18 cellular contexts compared by ENCODE assay signal in the genomic region with DNA sequence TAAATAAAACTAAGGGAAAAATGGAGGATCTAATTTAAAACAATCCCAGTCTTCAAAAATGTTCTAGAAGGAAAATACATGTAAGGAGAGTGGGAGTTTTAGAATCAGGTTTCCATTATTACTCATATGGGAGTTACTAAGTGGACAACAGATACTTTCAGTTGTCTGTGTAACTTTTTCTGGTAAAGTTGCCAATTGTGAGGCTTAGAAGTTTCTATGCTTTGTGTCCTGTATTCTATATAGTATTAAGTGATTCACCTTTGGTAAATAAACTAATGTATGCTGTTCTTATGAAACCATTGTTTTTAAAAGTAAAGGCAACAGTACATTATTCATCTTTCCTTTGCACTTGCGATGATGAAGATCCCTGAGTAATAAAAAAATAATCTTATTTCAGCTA.
DNase-seq lines count a peak whose midpoint lies in the region; ATAC-seq, FAIRE-seq and TF ChIP-seq lines count a peak whose summit lies in the region.
"Had no signal": no experiment of that assay in that cellular context is flagged by ENCODE, and none has a peak within 500 bp of the region (broad histone marks: within the 10 kb centered on the region; RNA-seq: fewer than 3 reads in every experiment).

No MANE protein-coding gene starts in this region.

- peaks cover 14% of the 10 kb centered on the region for H3K4me1 ChIP-seq in RWPE2 (ENCODE audit: insufficient read depth, poor library complexity, severe bottlenecking)
- no peaks in the 10 kb centered on the region for H3K4me1 ChIP-seq in foreskin keratinocyte
- no peaks in the 10 kb centered on the region for H3K4me1 ChIP-seq in HAP-1
- H3K4me1 ChIP-seq: Caco-2 had no signal

- H3K36me3 ChIP-seq in RWPE2 (ENCODE audit: low read depth) = no peaks in the 10 kb centered on the region
- no peaks in the 10 kb centered on the region for H3K36me3 ChIP-seq in bronchial epithelial cell (ENCODE audit: control insufficient read depth, insufficient read depth, low read length)
- H3K36me3 ChIP-seq in HAP-1 (replicated peaks) = no peaks in the 10 kb centered on the region

- ATAC-seq in RWPE2 (ENCODE audit: low read depth) (peak; percentile 97), esophagus mucosa (peak; percentile 80), foreskin keratinocyte (peak; percentile 34), GM18868 (IDR thresholded peaks at IDR 0.05; ENCODE audit: unreplicated experiment) (no peak)

- H3K27ac ChIP-seq in RWPE2 (ENCODE audit: poor library complexity, severe bottlenecking) = peak overlapping the region; percentile 41
- H3K27ac ChIP-seq in foreskin keratinocyte = no peak overlapping the region
- H3K27ac ChIP-seq: C4-2B had no signal

- no peak overlapping the region for H3K4me3 ChIP-seq in RWPE2 (ENCODE audit: severe bottlenecking)
- no peak overlapping the region for H3K4me3 ChIP-seq in bronchial epithelial cell (ENCODE audit: low read depth, low read length)
- no peak overlapping the region for H3K4me3 ChIP-seq in HAP-1

- no peak for DNase-seq in RWPE2 (ENCODE audit: low spot score)
- DNase-seq in bronchial epithelial cell (ENCODE audit: low read depth) = peak; percentile 96
- DNase-seq in foreskin keratinocyte = no peak
- DNase-seq in ecto neural progenitor cell (ENCODE audit: low spot score) = no peak
- DNase-seq in HAP-1 (ENCODE audit: low spot score in 2 of 2) = no peak
- no peak for DNase-seq in hypothalamus (lab: John Stamatoyannopoulos, UW)
- DNase-seq: AML-193; Caco-2; CD4-positive, alpha-beta T cell; GOT3; H7 had no signal

- in situ Hi-C loops in HAP-1 (cut with MboI; ENCODE audit: low sequenced_read_pairs) = no loop called here

- H3K27me3 ChIP-seq in RWPE2 (ENCODE audit: insufficient read depth, poor library complexity, severe bottlenecking) (no peaks in the 10 kb centered on the region), bronchial epithelial cell (ENCODE audit: control insufficient read depth, insufficient read depth, low read length) (no peaks in the 10 kb centered on the region), foreskin keratinocyte (no peaks in the 10 kb centered on the region), HAP-1 (ENCODE audit: low read depth) (no peaks in the 10 kb centered on the region)

- TF ChIP-seq CTCF in RWPE2 (IDR thresholded peaks at IDR 0.05; ENCODE audit: poor library complexity, severe bottlenecking) = no peak
- TF ChIP-seq CTCF in bronchial epithelial cell (IDR thresholded peaks at IDR 0.05; ENCODE audit: insufficient read depth, low read length, severe bottlenecking) = no peak
- TF ChIP-seq CTCF in foreskin keratinocyte (conservative IDR thresholded peaks at IDR 0.05) = no peak

- no peak for FAIRE-seq in bronchial epithelial cell (lab: Jason Lieb, UNC)
- FAIRE-seq: A204.1, D721Med, G401.6, GM12891 had no signal

- H3K9me3 ChIP-seq in RWPE2 (ENCODE audit: severe bottlenecking) (no peaks in the 10 kb centered on the region), HAP-1 (no peaks in the 10 kb centered on the region)
- H3K9me3 ChIP-seq: Caco-2 had no signal
